ENCODE assay signal across 13 cellular contexts in genomic region chr3:52688266-52688665, GRCh38. TPM values are rescaled to one million over a fixed set of nuclear protein-coding genes. Genes with fewer than 3 reads are reported as not detected.
DNase-seq lines count a peak whose midpoint lies in the region; ATAC-seq, FAIRE-seq and TF ChIP-seq lines count a peak whose summit lies in the region.
"Had no signal": no experiment of that assay in that cellular context is flagged by ENCODE, and none has a peak within 500 bp of the region (broad histone marks: within the 10 kb centered on the region; RNA-seq: fewer than 3 reads in every experiment).

No MANE protein-coding gene starts in this region.

- no peaks in the 10 kb centered on the region for H3K9me2 ChIP-seq in MM.1S (replicated peaks; ENCODE audit: insufficient read depth, low read length)

- SMC1A ChIA-PET in GM12878 (lab: Charles Lee; ENCODE audit: uncharacterized antibody, unreplicated experiment), result no interaction called here

- H2AFZ ChIP-seq in MM.1S (ENCODE audit: low read length) (no peak overlapping the region), GM12878 (ENCODE audit: control insufficient read depth, low read depth, low read length) (no peak overlapping the region)

- H3K4me1 Mint-ChIP-seq in Caco-2 (ENCODE audit: low read depth, unreplicated experiment) (peaks cover 11% of the 10 kb centered on the region), nephron (peaks cover 20% of the 10 kb centered on the region)

- H3K79me2 ChIP-seq in MM.1S (ENCODE audit: low read length), result peaks cover 94% of the 10 kb centered on the region
- H3K79me2 ChIP-seq in GM12878 (ENCODE audit: control insufficient read depth, insufficient read depth, low read length), result peaks cover 76% of the 10 kb centered on the region

- H3K27ac ChIP-seq in MM.1S (ENCODE audit: low read length), result no peak overlapping the region
- H3K27ac ChIP-seq in GM12878 (ENCODE audit: control insufficient read depth, insufficient read depth), result no peak overlapping the region
- H3K27ac ChIP-seq: foreskin keratinocyte had no signal

- TF ChIP-seq EP300 in GM12878 (IDR thresholded peaks at IDR 0.05; ENCODE audit: borderline replicate concordance in 1 of 2, control insufficient read depth in 1 of 2, low read depth in 2 of 2, low read length in 2 of 2), result no peak

- H3K27ac Mint-ChIP-seq in Caco-2 (ENCODE audit: unreplicated experiment) (no peak overlapping the region), nephron (no peak overlapping the region)

- no peak overlapping the region for H3K4me3 ChIP-seq in Caco-2 (ENCODE audit: low read depth, low read length)
- no peak overlapping the region for H3K4me3 ChIP-seq in MM.1S (ENCODE audit: low read length)
- H3K4me3 ChIP-seq in GM12878, result peak overlapping the region; percentile 91; the same call in 1 of the 2 replicates
- H3K4me3 ChIP-seq in lower leg skin (ENCODE audit: low read depth, poor library complexity, severe bottlenecking), result no peak overlapping the region

- H3K4me1 ChIP-seq in Caco-2 (peaks cover 33% of the 10 kb centered on the region), MM.1S (ENCODE audit: low read length) (peaks cover 48% of the 10 kb centered on the region), GM12878 (ENCODE audit: control insufficient read depth, insufficient read depth, low read length) (peaks cover 17% of the 10 kb centered on the region)

- ATAC-seq in GM12878, result no peak
- ATAC-seq in GM18520 (IDR thresholded peaks at IDR 0.05; ENCODE audit: unreplicated experiment), result no peak
- ATAC-seq: foreskin keratinocyte had no signal

- no TSS peak for BruUV-seq in Caco-2 (replicated peaks; lab: Mats Ljungman, UMichigan)
- no TSS peak for BruUV-seq in GM12878 (replicated peaks; lab: Mats Ljungman, UMichigan)

- no peaks in the 10 kb centered on the region for H3K27me3 ChIP-seq in Caco-2 (replicated peaks; ENCODE audit: control insufficient read depth, insufficient read depth, low read length)
- no peaks in the 10 kb centered on the region for H3K27me3 ChIP-seq in MM.1S (replicated peaks; ENCODE audit: insufficient read depth, low read length)
- H3K27me3 ChIP-seq in GM12878 (replicated peaks in 1 of 2; ENCODE audit: control insufficient read depth in 2 of 2, insufficient read depth in 2 of 2, low read length in 1 of 2), result no peaks in the 10 kb centered on the region
- H3K27me3 ChIP-seq: foreskin keratinocyte had no signal

- H3K27me3 Mint-ChIP-seq in Caco-2 (ENCODE audit: insufficient read depth, unreplicated experiment), result no peaks in the 10 kb centered on the region
- no peaks in the 10 kb centered on the region for H3K27me3 Mint-ChIP-seq in nephron (ENCODE audit: low read depth)

- H3K4me2 ChIP-seq in MM.1S (ENCODE audit: low read depth, low read length), result peak overlapping the region; percentile 76
- H3K4me2 ChIP-seq in GM12878 (ENCODE audit: control insufficient read depth, insufficient read depth), result peak overlapping the region; percentile 95

- TF ChIP-seq RAD21 in GM12878 (IDR thresholded peaks at IDR 0.05; ENCODE audit: insufficient read depth, low read depth, low read length), result no peak

- no peak overlapping the region for H3K9ac ChIP-seq in MM.1S (ENCODE audit: low read length)
- H3K9ac ChIP-seq in GM12878 (ENCODE audit: control insufficient read depth, insufficient read depth, low read length), result no peak overlapping the region

- no peaks in the 10 kb centered on the region for H3K9me3 ChIP-seq in Caco-2
- no peaks in the 10 kb centered on the region for H3K9me3 ChIP-seq in MM.1S (replicated peaks; ENCODE audit: insufficient read depth, low read length)
- H3K9me3 ChIP-seq in GM12878 (replicated peaks; ENCODE audit: control insufficient read depth, insufficient read depth, low read length), result no peaks in the 10 kb centered on the region

- peaks cover 78% of the 10 kb centered on the region for H3K36me3 Mint-ChIP-seq in Caco-2 (ENCODE audit: insufficient read depth, unreplicated experiment)
- H3K36me3 Mint-ChIP-seq in nephron (ENCODE audit: low read depth), result peaks cover 61% of the 10 kb centered on the region

- TF ChIP-seq POLR2A in GM12878 (IDR thresholded peaks at IDR 0.05; ENCODE audit: low read depth, low read length) (no peak), lower leg skin (IDR thresholded peaks at IDR 0.05) (no peak)

- H4K20me1 ChIP-seq in MM.1S (ENCODE audit: insufficient read depth, low read length) (peaks cover 6% of the 10 kb centered on the region; the same call in 1 of the 2 replicates), GM12878 (ENCODE audit: control insufficient read depth, insufficient read depth) (no peaks in the 10 kb centered on the region)

- H3F3A ChIP-seq in MM.1S (ENCODE audit: insufficient read depth, low read length), result peaks cover 66% of the 10 kb centered on the region

- 78% methylated on average over 6 of the region's 6 CpGs for WGBS in GM12878 (ENCODE audit: insufficient coverage, insufficient replicate concordance, low lambda C conversion rate, missing lambda C conversion rate)
- 63 to 68% methylated on average over 6 of the region's 6 CpGs for WGBS in lower leg skin, 2 donors

- POLR2A ChIA-PET in Caco-2 (lab: Charles Lee), result interaction anchor here (0.6 to 2.1 kb wide), 2 partner anchors 17 to 263 kb away, joined by 7 to 15 read pairs; partner anchors contain the start of genes GLT8D1 and SPCS1
- POLR2A ChIA-PET in GM12878 (lab: Charles Lee), result interaction anchor here (4.0 to 4.1 kb wide), 2 partner anchors 8 to 16 kb away, joined by 15 to 20 read pairs; partner anchors contain the start of genes GLT8D1 and SPCS1

- FAIRE-seq in GM12878 (lab: Jason Lieb, UNC), result no peak
- FAIRE-seq: TTC549 had no signal

- RAD21 ChIA-PET in GM12878 (lab: Charles Lee; ENCODE audit: unreplicated experiment), result interaction anchor here (1.6 kb wide), 1 partner anchor 9 kb away, joined by 4 read pairs; no protein-coding TSS in a partner anchor

- peak overlapping the region; percentile 85 for H3K4me3 Mint-ChIP-seq in Caco-2 (ENCODE audit: unreplicated experiment)
- H3K4me3 Mint-ChIP-seq in nephron, result peak overlapping the region; percentile 61 to 96 (median 68)

- H3K36me3 ChIP-seq in Caco-2 (ENCODE audit: control insufficient read depth, insufficient read depth, low read length), result peaks cover 6% of the 10 kb centered on the region
- peaks cover 47% of the 10 kb centered on the region for H3K36me3 ChIP-seq in MM.1S (replicated peaks; ENCODE audit: insufficient read depth, low read length)
- H3K36me3 ChIP-seq in GM12878 (ENCODE audit: control insufficient read depth in 2 of 2, insufficient read depth in 2 of 2, low read length in 1 of 2), result peaks cover 16 to 51% of the 10 kb centered on the region in 2 experiments

- no peaks in the 10 kb centered on the region for H3K9me3 Mint-ChIP-seq in Caco-2 (ENCODE audit: unreplicated experiment)
- H3K9me3 Mint-ChIP-seq in nephron, result no peaks in the 10 kb centered on the region

- peak in 1 of 2 experiments; percentile 61 for DNase-seq in Caco-2
- DNase-seq in MM.1S, result no peak
- DNase-seq in GM12878 (ENCODE audit: low read depth, low spot score), result no peak
- DNase-seq in stimulated activated CD4-positive, alpha-beta T cell treated with anti-CD3 and anti-CD28 coated beads, Interleukin-1b, Interleukin-23, amount 100 ng/mL, for 48 hours, result no peak
- DNase-seq in lower leg skin (ENCODE audit: low spot score in 2 of 2), result no peak
- DNase-seq: activated effector memory CD4-positive, alpha-beta T cell treated with Interleukin-2 at 50 U/mL for 16 hours; DMS 273 treated with DMSO at 0.1 percent for 48 hours; foreskin keratinocyte; occipital lobe; stimulated activated naive CD4-positive, alpha-beta T cell had no signal

- in situ Hi-C loops in GM12878 (cut with MboI), result no loop called here

- CTCF ChIA-PET in Caco-2 (lab: Charles Lee), result interaction anchor here (0.7 kb wide), 1 partner anchor 18 kb away, joined by 3 read pairs; no protein-coding TSS in a partner anchor
- CTCF ChIA-PET in GM12878 (lab: Yijun Ruan, JAX), result no interaction called here

- intact Hi-C loops in Caco-2 (cut with micrococcal nuclease; ENCODE audit: unreplicated experiment), result loop anchor here (10.0 kb wide), 2 partner anchors 153 to 263 kb away; partner anchors contain the start of genes NT5DC2 and UQCC5
- intact Hi-C loops in GM12878 (cut with micrococcal nuclease; ENCODE audit: unreplicated experiment), result loop anchor here (10.0 kb wide), 1 partner anchor 233 kb away; the partner anchor contains the start of genes NISCH and TNNC1
- intact Hi-C loops in lower leg skin (cut with DNase I; ENCODE audit: low total_unique reads), result loop anchor here (10.0 kb wide), 1 partner anchor 233 kb away; the partner anchor contains the start of genes NISCH and TNNC1

- TF ChIP-seq CTCF in Caco-2 (IDR thresholded peaks at IDR 0.05; ENCODE audit: insufficient read depth in 1 of 2, low read depth in 1 of 2, low read length in 1 of 2, severe bottlenecking in 1 of 2, unreplicated experiment in 1 of 2) (no peak), MM.1S (IDR thresholded peaks at IDR 0.05; ENCODE audit: low read length) (no peak), GM12878 (IDR thresholded peaks at IDR 0.05 in 2 of 3, conservative IDR thresholded peaks at IDR 0.05 in 1 of 3; ENCODE audit: control insufficient read depth in 2 of 3, extremely low read depth in 1 of 3, insufficient read depth in 1 of 3, low read depth in 3 of 3, low read length in 3 of 3) (no peak), nephron (IDR thresholded peaks at IDR 0.05; ENCODE audit: unreplicated experiment in 3 of 3) (no peak), lower leg skin (IDR thresholded peaks at IDR 0.05) (no peak)

RNA-seq across cellular contexts. Expression of gene GNL3, which starts 2.4 kb away (rescaled TPM):
- total RNA-seq in Caco-2 (2022) (125 and 134 TPM in 2 replicates), GM12878 (2014; rRNA removed) (172 and 196 TPM in 2 replicates), GM12878 (2014; rRNA removed; fragmentation: Illumina TruSeq; extraction: Trizol) (295 and 299 TPM in 2 replicates), GM12878 (2021) (164 and 173 TPM in 2 replicates), lower leg skin (100 to 1,000 TPM in 1 of 4 donors, 10 to 100 TPM in 3; 79.3 to 111 (median 86.4) TPM)
- 348 and 356 TPM in 2 replicates for total RNA-seq in GM12878 (2013; cell fraction: nucleolus; rRNA removed)
- polyA plus RNA-seq in GM12878 (2011; ENCODE audit: low read depth), result 93.6 TPM
- polyA plus RNA-seq in GM12878 (2011; rRNA removed) (176 and 225 TPM in 2 replicates), GM12878 (2014; fragmentation: Illumina TruSeq; extraction: Trizol) (368 and 479 TPM in 2 replicates), GM12878 (2014; fragmentation: Nextera tagmentation; extraction: Ambion mirVana) (100 to 1,000 TPM; 246 to 274 TPM), GM12878 (2014; rRNA removed) (173 and 201 TPM in 2 replicates), GM12878 (2016; fragmentation: Nextera tagmentation; extraction: Ambion mirVana) (100 to 1,000 TPM; 267 to 271 TPM)
- 58.9 and 72.0 TPM in 2 replicates for polyA plus RNA-seq in GM12878 (2011; cell fraction: cytosol; rRNA removed)
- 257 and 308 TPM in 2 replicates for polyA plus RNA-seq in GM12878 (2011; cell fraction: nucleus; rRNA removed)
- polyA plus RNA-seq in GM12878 (2012), result 119 and 126 TPM in 2 replicates
- polyA minus RNA-seq in GM12878 (2011; rRNA and poly(A)+ RNA removed), result 71.8 and 90.1 TPM in 2 replicates
- polyA minus RNA-seq in GM12878 (2011; cell fraction: cytosol; rRNA and poly(A)+ RNA removed), result 27.4 and 37.8 TPM in 2 replicates
- polyA minus RNA-seq in GM12878 (2011; cell fraction: nucleus; rRNA and poly(A)+ RNA removed), result 101 and 145 TPM in 2 replicates

RNA-seq across cellular contexts. Expression of gene PBRM1, which starts 2.6 kb away (rescaled TPM):
- total RNA-seq in Caco-2 (2022) (50.6 and 50.7 TPM in 2 replicates), GM12878 (2014; rRNA removed) (35.9 and 38.6 TPM in 2 replicates), GM12878 (2014; rRNA removed; fragmentation: Illumina TruSeq; extraction: Trizol) (54.8 and 55.1 TPM in 2 replicates), GM12878 (2021) (51.5 and 58.4 TPM in 2 replicates), lower leg skin (10 to 100 TPM; 51.6 to 78.7 (median 74.0) TPM)
- 159 and 174 TPM in 2 replicates for total RNA-seq in GM12878 (2013; cell fraction: nucleolus; rRNA removed)
- 10.0 TPM for polyA plus RNA-seq in GM12878 (2011; ENCODE audit: low read depth)
- polyA plus RNA-seq in GM12878 (2011; rRNA removed) (29.2 and 29.7 TPM in 2 replicates), GM12878 (2014; fragmentation: Illumina TruSeq; extraction: Trizol) (42.6 and 50.0 TPM in 2 replicates), GM12878 (2014; fragmentation: Nextera tagmentation; extraction: Ambion mirVana) (10 to 100 TPM in 1 of 2 experiments, 1 to 10 TPM in 1; 8.9 to 14.1 TPM), GM12878 (2014; rRNA removed) (28.6 and 35.0 TPM in 2 replicates), GM12878 (2016; fragmentation: Nextera tagmentation; extraction: Ambion mirVana) (10 to 100 TPM; 80.9 to 88.9 TPM)
- 19.1 and 23.7 TPM in 2 replicates for polyA plus RNA-seq in GM12878 (2011; cell fraction: cytosol; rRNA removed)
- polyA plus RNA-seq in GM12878 (2011; cell fraction: nucleus; rRNA removed), result 33.0 and 53.5 TPM in 2 replicates
- 14.9 and 15.1 TPM in 2 replicates for polyA plus RNA-seq in GM12878 (2012)
- polyA minus RNA-seq in GM12878 (2011; rRNA and poly(A)+ RNA removed), result 75.3 and 95.3 TPM in 2 replicates
- polyA minus RNA-seq in GM12878 (2011; cell fraction: cytosol; rRNA and poly(A)+ RNA removed), result 17.5 and 26.4 TPM in 2 replicates
- polyA minus RNA-seq in GM12878 (2011; cell fraction: nucleus; rRNA and poly(A)+ RNA removed), result 56.8 and 95.8 TPM in 2 replicates

RNA-seq across cellular contexts. Expression of gene GLT8D1, which starts 17.3 kb away (rescaled TPM):
- total RNA-seq in Caco-2 (2022) (30.5 and 31.4 TPM in 2 replicates), GM12878 (2014; rRNA removed) (41.7 and 54.1 TPM in 2 replicates), GM12878 (2014; rRNA removed; fragmentation: Illumina TruSeq; extraction: Trizol) (47.4 and 50.3 TPM in 2 replicates), GM12878 (2021) (35.3 and 41.0 TPM in 2 replicates), lower leg skin (10 to 100 TPM; 27.4 to 41.9 (median 35.9) TPM)
- 86.4 and 88.3 TPM in 2 replicates for total RNA-seq in GM12878 (2013; cell fraction: nucleolus; rRNA removed)
- polyA plus RNA-seq in GM12878 (2011; ENCODE audit: low read depth), result 55.0 TPM
- polyA plus RNA-seq in GM12878 (2011; rRNA removed) (46.5 and 60.9 TPM in 2 replicates), GM12878 (2014; fragmentation: Illumina TruSeq; extraction: Trizol) (55.4 and 55.5 TPM in 2 replicates), GM12878 (2014; fragmentation: Nextera tagmentation; extraction: Ambion mirVana) (10 to 100 TPM; 25.3 to 32.6 TPM), GM12878 (2014; rRNA removed) (44.7 and 51.4 TPM in 2 replicates), GM12878 (2016; fragmentation: Nextera tagmentation; extraction: Ambion mirVana) (10 to 100 TPM; 72.9 to 73.4 TPM)
- polyA plus RNA-seq in GM12878 (2011; cell fraction: cytosol; rRNA removed), result 29.8 and 35.1 TPM in 2 replicates
- polyA plus RNA-seq in GM12878 (2011; cell fraction: nucleus; rRNA removed), result 53.8 and 70.0 TPM in 2 replicates
- 59.4 and 70.2 TPM in 2 replicates for polyA plus RNA-seq in GM12878 (2012)
- 20.2 and 23.3 TPM in 2 replicates for polyA minus RNA-seq in GM12878 (2011; rRNA and poly(A)+ RNA removed)
- 8.8 and 12.3 TPM in 2 replicates for polyA minus RNA-seq in GM12878 (2011; cell fraction: cytosol; rRNA and poly(A)+ RNA removed)
- polyA minus RNA-seq in GM12878 (2011; cell fraction: nucleus; rRNA and poly(A)+ RNA removed), result 14.3 and 20.2 TPM in 2 replicates

RNA-seq across cellular contexts. Expression of gene SPCS1, which starts 17.6 kb away (rescaled TPM):
- total RNA-seq in Caco-2 (2022) (141 and 153 TPM in 2 replicates), GM12878 (2014; rRNA removed) (121 and 151 TPM in 2 replicates), GM12878 (2014; rRNA removed; fragmentation: Illumina TruSeq; extraction: Trizol) (190 and 197 TPM in 2 replicates), GM12878 (2021) (174 TPM in 2 replicates), lower leg skin (100 to 1,000 TPM in 2 of 4 donors, 10 to 100 TPM in 2; 80.4 to 134 (median 101) TPM)
- total RNA-seq in GM12878 (2013; cell fraction: nucleolus; rRNA removed), result 38.7 and 41.7 TPM in 2 replicates
- polyA plus RNA-seq in GM12878 (2011; ENCODE audit: low read depth), result 154 TPM
- polyA plus RNA-seq in GM12878 (2011; rRNA removed) (103 and 107 TPM in 2 replicates), GM12878 (2014; fragmentation: Illumina TruSeq; extraction: Trizol) (189 and 215 TPM in 2 replicates), GM12878 (2014; fragmentation: Nextera tagmentation; extraction: Ambion mirVana) (100 to 1,000 TPM; 814 to 994 TPM), GM12878 (2014; rRNA removed) (211 and 251 TPM in 2 replicates), GM12878 (2016; fragmentation: Nextera tagmentation; extraction: Ambion mirVana) (100 to 1,000 TPM; 551 to 576 TPM)
- polyA plus RNA-seq in GM12878 (2011; cell fraction: cytosol; rRNA removed), result 81.9 and 112 TPM in 2 replicates
- polyA plus RNA-seq in GM12878 (2011; cell fraction: nucleus; rRNA removed), result 45.5 and 51.9 TPM in 2 replicates
- 243 and 245 TPM in 2 replicates for polyA plus RNA-seq in GM12878 (2012)
- polyA minus RNA-seq in GM12878 (2011; rRNA and poly(A)+ RNA removed), result 53.3 and 55.2 TPM in 2 replicates
- polyA minus RNA-seq in GM12878 (2011; cell fraction: cytosol; rRNA and poly(A)+ RNA removed), result 63.9 and 65.4 TPM in 2 replicates
- polyA minus RNA-seq in GM12878 (2011; cell fraction: nucleus; rRNA and poly(A)+ RNA removed), result 19.8 and 25.1 TPM in 2 replicates
